26 cellular contexts compared by ENCODE assay signal in genomic region chr9:111637421-111637950, GRCh38. TPM values are rescaled to one million over a fixed set of nuclear protein-coding genes. Genes with fewer than 3 reads are reported as not detected.
A peak's percentile ranks its signal among the peaks of the same experiment; 100 is the strongest.
DNase-seq lines count a peak whose midpoint lies in the region; ATAC-seq, FAIRE-seq and TF ChIP-seq lines count a peak whose summit lies in the region.
"Had no signal": no experiment of that assay in that cellular context is flagged by ENCODE, and none has a peak within 500 bp of the region (broad histone marks: within the 10 kb centered on the region; RNA-seq: fewer than 3 reads in every experiment).

No MANE protein-coding gene starts in this region.

- TF ChIP-seq EP300 in K562 (IDR thresholded peaks at IDR 0.05; ENCODE audit: low read length), result no peak

- H3F3A ChIP-seq in PC-9 (ENCODE audit: insufficient read depth, low read depth), result peaks cover 26% of the 10 kb centered on the region

- in situ Hi-C loops in K562 (cut with MboI), result no loop called here

- no peak overlapping the region for H3K9ac ChIP-seq in K562 (ENCODE audit: insufficient read depth in 1 of 2, low read depth in 2 of 2, low read length in 2 of 2)
- H3K9ac ChIP-seq: BLaER1 treated with 17β-estradiol and CSF1 and Interleukin-3, amounts not matched to agents 10 nM and 100 nM had no signal

- H4K20me1 ChIP-seq in PC-9 (ENCODE audit: insufficient read depth) (peaks cover 46% of the 10 kb centered on the region), K562 (replicated peaks; ENCODE audit: control insufficient read depth, insufficient read depth, low read length) (peaks cover 12% of the 10 kb centered on the region)

- no peaks in the 10 kb centered on the region for H3K36me3 ChIP-seq in HEK293 (ENCODE audit: control insufficient read depth in 2 of 2, insufficient read depth in 1 of 2, low read length in 2 of 2)
- 0 out of 2 replicates have a peak, but pooled peaks cover 12% of the 10 kb centered on the region for H3K36me3 ChIP-seq in PC-9 (ENCODE audit: low read depth)
- peaks cover 34% of the 10 kb centered on the region; the same call in 2 of the 3 replicates for H3K36me3 ChIP-seq in K562 (ENCODE audit: control insufficient read depth, insufficient read depth, low read length)
- no peaks in the 10 kb centered on the region for H3K36me3 ChIP-seq in heart right ventricle
- H3K36me3 ChIP-seq: BE2C had no signal

- ATAC-seq in K562 (peak; percentile 64), left colon (peak; percentile 60), heart right ventricle (no peak), GM21786 (IDR thresholded peaks at IDR 0.05; ENCODE audit: unreplicated experiment) (no peak)
- ATAC-seq: GM23338, HCT116 had no signal

- H3K9me2 ChIP-seq in PC-9 (ENCODE audit: insufficient read depth), result no peaks in the 10 kb centered on the region

- no peak overlapping the region for H2AFZ ChIP-seq in PC-9
- no peak overlapping the region for H2AFZ ChIP-seq in K562 (ENCODE audit: low read depth, low read length)
- H2AFZ ChIP-seq: GM23338 had no signal

- H3K4me2 ChIP-seq in PC-9, result peak overlapping the region; percentile 37; the same call in 1 of the 2 replicates
- peak overlapping the region; percentile 29 for H3K4me2 ChIP-seq in K562 (ENCODE audit: insufficient read depth, low read length)
- H3K4me2 ChIP-seq: BLaER1 treated with 17β-estradiol and CSF1 and Interleukin-3, amounts not matched to agents 10 nM and 100 nM; GM23338 had no signal

- CTCF ChIA-PET in HEK293 (lab: Yijun Ruan, JAX) (no interaction called here), PC-9 (lab: Charles Lee) (no interaction called here), K562 (lab: Yijun Ruan, JAX; ENCODE audit: low intra/inter-chr PET ratio) (no interaction called here)

- H3K27me3 ChIP-seq in PC-9 (ENCODE audit: insufficient read depth, low read depth) (no peaks in the 10 kb centered on the region), K562 (ENCODE audit: control insufficient read depth in 2 of 2, insufficient read depth in 2 of 2, low read length in 2 of 2) (no peaks in the 10 kb centered on the region), heart right ventricle (no peaks in the 10 kb centered on the region)
- H3K27me3 ChIP-seq: BE2C; BLaER1 treated with 17β-estradiol and CSF1 and Interleukin-3, amounts not matched to agents 10 nM and 100 nM had no signal

- POLR2A ChIA-PET in HEK293 (lab: Yijun Ruan, JAX), result no interaction called here
- POLR2A ChIA-PET in PC-9 (lab: Charles Lee; ENCODE audit: unreplicated experiment), result no interaction called here
- POLR2A ChIA-PET in K562 (lab: Yijun Ruan, JAX), result no interaction called here

- TF ChIP-seq CTCF in HEK293 (tag by site-specific recombination; IDR thresholded peaks at IDR 0.05), result no peak
- TF ChIP-seq CTCF in PC-9 (conservative IDR thresholded peaks at IDR 0.05), result no peak
- no peak for TF ChIP-seq CTCF in K562 (IDR thresholded peaks at IDR 0.05 in 2 of 3, conservative IDR thresholded peaks at IDR 0.05 in 1 of 3; ENCODE audit: insufficient read depth in 2 of 3, low read depth in 1 of 3, low read length in 3 of 3)
- TF ChIP-seq CTCF in heart right ventricle (IDR thresholded peaks at IDR 0.05), result no peak

- FAIRE-seq in K562 (lab: Jason Lieb, UNC), result peak; percentile 67
- FAIRE-seq: A204.1, D721Med, GM12892, GM19239 had no signal

- no peak for TF ChIP-seq RAD21 in K562 (CRISPR knock-in tag; conservative IDR thresholded peaks at IDR 0.05 in 1 of 2, IDR thresholded peaks at IDR 0.05 in 1 of 2)

- H3K79me2 ChIP-seq in PC-9 (ENCODE audit: low read depth), result peaks cover 73% of the 10 kb centered on the region
- H3K79me2 ChIP-seq in K562 (ENCODE audit: control insufficient read depth, insufficient read depth, low read length), result peaks cover 73% of the 10 kb centered on the region

- intact Hi-C loops in PC-9 (cut with micrococcal nuclease; ENCODE audit: unreplicated experiment), result no loop called here
- intact Hi-C loops in K562 (cut with micrococcal nuclease), result loop anchor here (10.0 kb wide), 1 partner anchor 153 kb away; the partner anchor contains the start of gene ECPAS
- intact Hi-C loops in left colon (cut with DNase I, micrococcal nuclease), result no loop called here
- intact Hi-C loops in heart right ventricle (cut with DNase I), result no loop called here

- H3K4me3 ChIP-seq in HEK293 (ENCODE audit: low read depth, low read length) (no peak overlapping the region), PC-9 (no peak overlapping the region), K562 (no peak overlapping the region), heart right ventricle (no peak overlapping the region)
- H3K4me3 ChIP-seq: BLaER1 treated with 17β-estradiol and CSF1 and Interleukin-3, amounts not matched to agents 10 nM and 100 nM; GM23338 had no signal

- H3K9me1 ChIP-seq in K562 (ENCODE audit: control insufficient read depth, insufficient read depth, low read length), result peaks cover 13% of the 10 kb centered on the region

- H3K9me3 ChIP-seq in HEK293 (ENCODE audit: control insufficient read depth, insufficient read depth, low read depth, low read length) (no peaks in the 10 kb centered on the region), PC-9 (ENCODE audit: insufficient read depth, low read depth) (peaks cover 2% of the 10 kb centered on the region; the same call in 1 of the 2 replicates), K562 (replicated peaks; ENCODE audit: control insufficient read depth, insufficient read depth, low read depth, low read length) (no peaks in the 10 kb centered on the region), heart right ventricle (no peaks in the 10 kb centered on the region)
- H3K9me3 ChIP-seq: BE2C had no signal

- H3K27ac ChIP-seq in HEK293 (ENCODE audit: extremely low read depth, low read depth, low read length) (no peak overlapping the region), PC-9 (peak overlapping the region; percentile 35), K562 (ENCODE audit: extremely low read depth, low read depth, low read length) (peak overlapping the region; percentile 37; the same call in 1 of the 3 replicates), heart right ventricle (no peak overlapping the region)
- H3K27ac ChIP-seq: 22Rv1; BLaER1 treated with 17β-estradiol and CSF1 and Interleukin-3, amounts not matched to agents 10 nM and 100 nM had no signal

- peaks cover 2% of the 10 kb centered on the region; the same call in 1 of the 2 replicates for H3K4me1 ChIP-seq in HEK293 (ENCODE audit: control insufficient read depth, insufficient read depth, low read length)
- H3K4me1 ChIP-seq in PC-9 (replicated peaks; ENCODE audit: insufficient read depth), result peaks cover 40% of the 10 kb centered on the region
- peaks cover 0 to 35% of the 10 kb centered on the region in 2 experiments; a peak in 3 of 5 replicates for H3K4me1 ChIP-seq in K562 (replicated peaks in 1 of 2; ENCODE audit: control insufficient read depth in 2 of 2, insufficient read depth in 2 of 2, low read length in 2 of 2)
- H3K4me1 ChIP-seq in heart right ventricle, result peaks cover 0 to 39% (median 26%) of the 10 kb centered on the region in 9 donors
- H3K4me1 ChIP-seq: BE2C had no signal

- no peak for TF ChIP-seq POLR2A in K562 (conservative IDR thresholded peaks at IDR 0.05)

- 29% methylated on average over 6 of the region's 6 CpGs for whole genome bisulfite sequencing in K562 (ENCODE audit: insufficient coverage, low coverage, missing lambda C conversion rate)
- 84 to 90% methylated on average over 6 of the region's 6 CpGs for WGBS in heart right ventricle, 2 donors

- BruUV-seq in PC-9 (replicated peaks; lab: Mats Ljungman, UMichigan) (no TSS peak), K562 (replicated peaks; lab: Mats Ljungman, UMichigan) (no TSS peak)

- DNase-seq in PC-9 (no peak), K562 (ENCODE audit: extremely low read depth in 1 of 4, low spot score in 3 of 4) (no peak), left colon (no peak), AG08395 (ENCODE audit: low spot score) (no peak), heart right ventricle (no peak), NCI-H187 treated with DMSO at 0.1 percent for 48 hours (lab: John Stamatoyannopoulos, UW) (no peak)
- DNase-seq: AML-193; BE2C; CD4-positive, alpha-beta T cell; CD8-positive, alpha-beta memory T cell; DMS 273 treated with DMSO at 0.1 percent for 48 hours; DMS79; EL; GF-D8; H9; HFFc6 had no signal

RNA-seq across cellular contexts. Expression of gene DNAJC25, which starts 6.4 kb away (rescaled TPM):
- total RNA-seq in PC-9 (2021) (7.3 and 7.9 TPM in 2 replicates), K562 (2014; rRNA removed) (6.1 and 6.6 TPM in 2 replicates), K562 (2014; rRNA removed; fragmentation: Illumina TruSeq; extraction: Trizol) (7.1 and 8.1 TPM in 2 replicates), K562 (2015; rRNA removed; fragmentation: Illumina TruSeq; extraction: Trizol) (7.0 and 8.4 TPM in 2 replicates), K562 (2021) (5.6 and 5.7 TPM in 2 replicates), left colon (1 to 10 TPM; 6.9 to 8.7 TPM), heart right ventricle (1 to 10 TPM; 3.8 to 9.3 (median 4.9) TPM)
- total RNA-seq in K562 (2011; cell fraction: chromatin; rRNA removed; ENCODE audit: low replicate concordance), result 5.8 and 23.0 TPM in 2 replicates
- 5.7 and 7.2 TPM in 2 replicates for total RNA-seq in K562 (2011; cell fraction: nucleolus; rRNA removed)
- 9.8 and 15.7 TPM in 2 replicates for total RNA-seq in K562 (2011; cell fraction: nucleoplasm; rRNA removed)
- polyA plus RNA-seq in K562 (2011; rRNA removed) (8.9 and 10.7 TPM in 2 replicates), K562 (2014; fragmentation: Illumina TruSeq; extraction: Trizol) (7.0 and 9.1 TPM in 2 replicates), K562 (2014; fragmentation: Nextera tagmentation; extraction: Ambion mirVana) (1 to 10 TPM; 3.7 to 4.4 TPM), K562 (2014; rRNA removed) (8.4 and 11.2 TPM in 2 replicates), heart right ventricle (1 to 10 TPM; 6.5 to 7.8 TPM)
- polyA plus RNA-seq in K562 (2011; cell fraction: cytosol; rRNA removed), result 3.0 and 3.7 TPM in 2 replicates
- 8.2 and 12.9 TPM in 2 replicates for polyA plus RNA-seq in K562 (2011; cell fraction: nucleus; rRNA removed)
- 6.4 and 7.7 TPM in 2 replicates for polyA plus RNA-seq in K562 (2012)
- polyA minus RNA-seq in K562 (2011; rRNA and poly(A)+ RNA removed), result 3.7 and 4.6 TPM in 2 replicates
- 1.1 and 1.7 TPM in 2 replicates for polyA minus RNA-seq in K562 (2011; cell fraction: cytosol; rRNA and poly(A)+ RNA removed)
- polyA minus RNA-seq in K562 (2011; cell fraction: nucleus; rRNA and poly(A)+ RNA removed), result 3.9 and 6.0 TPM in 2 replicates

RNA-seq across cellular contexts. Expression of gene GNG10, which starts 23.9 kb away (rescaled TPM):
- total RNA-seq in PC-9 (2021) (70.8 and 76.9 TPM in 2 replicates), K562 (2014; rRNA removed) (15.3 and 15.6 TPM in 2 replicates), K562 (2014; rRNA removed; fragmentation: Illumina TruSeq; extraction: Trizol) (28.0 and 28.3 TPM in 2 replicates), K562 (2015; rRNA removed; fragmentation: Illumina TruSeq; extraction: Trizol) (25.0 and 26.3 TPM in 2 replicates), K562 (2021) (13.1 and 16.3 TPM in 2 replicates), left colon (10 to 100 TPM; 17.7 to 25.8 TPM), heart right ventricle (10 to 100 TPM; 24.5 to 34.3 (median 26.6) TPM)
- total RNA-seq in K562 (2011; cell fraction: chromatin; rRNA removed; ENCODE audit: low replicate concordance), result 2.5 and 10.5 TPM in 2 replicates
- 2.8 and 3.4 TPM in 2 replicates for total RNA-seq in K562 (2011; cell fraction: nucleolus; rRNA removed)
- total RNA-seq in K562 (2011; cell fraction: nucleoplasm; rRNA removed), result 5.0 and 13.4 TPM in 2 replicates
- polyA plus RNA-seq in K562 (2011; rRNA removed) (30.3 and 37.8 TPM in 2 replicates), K562 (2014; fragmentation: Illumina TruSeq; extraction: Trizol) (24.2 and 28.4 TPM in 2 replicates), K562 (2014; fragmentation: Nextera tagmentation; extraction: Ambion mirVana) (10 to 100 TPM; 32.6 to 35.3 TPM), K562 (2014; rRNA removed) (32.1 and 34.3 TPM in 2 replicates), heart right ventricle (10 to 100 TPM; 25.3 to 26.3 TPM)
- polyA plus RNA-seq in K562 (2011; cell fraction: cytosol; rRNA removed), result 12.9 and 20.7 TPM in 2 replicates
- polyA plus RNA-seq in K562 (2011; cell fraction: nucleus; rRNA removed), result 4.8 and 7.1 TPM in 2 replicates
- 24.2 and 24.8 TPM in 2 replicates for polyA plus RNA-seq in K562 (2012)
- polyA minus RNA-seq in K562 (2011; rRNA and poly(A)+ RNA removed), result 6.1 and 7.4 TPM in 2 replicates
- 2.8 and 3.1 TPM in 2 replicates for polyA minus RNA-seq in K562 (2011; cell fraction: cytosol; rRNA and poly(A)+ RNA removed)
- polyA minus RNA-seq in K562 (2011; cell fraction: nucleus; rRNA and poly(A)+ RNA removed), result 1.6 and 3.2 TPM in 2 replicates

RNA-seq across cellular contexts. Expression of gene PTGR1, which starts 38.0 kb away (rescaled TPM):
- 611 and 635 TPM in 2 replicates for total RNA-seq in PC-9 (2021)
- total RNA-seq in K562 (2011; cell fraction: chromatin; rRNA removed; ENCODE audit: low replicate concordance), result 0.42 TPM in 1 of 2 replicates, not detected in the other
- not detected in 2 replicates for total RNA-seq in K562 (2011; cell fraction: nucleolus; rRNA removed)
- not detected in 2 replicates for total RNA-seq in K562 (2011; cell fraction: nucleoplasm; rRNA removed)
- not detected in 2 replicates for total RNA-seq in K562 (2014; rRNA removed)
- total RNA-seq in K562 (2014; rRNA removed; fragmentation: Illumina TruSeq; extraction: Trizol), result not detected in 2 replicates
- total RNA-seq in K562 (2015; rRNA removed; fragmentation: Illumina TruSeq; extraction: Trizol), result not detected in 2 replicates
- total RNA-seq in K562 (2021), result 0.22 and 0.36 TPM in 2 replicates
- polyA plus RNA-seq in K562 (2011; rRNA removed), result not detected in 2 replicates
- 0.07 TPM in 1 of 2 replicates, not detected in the other for polyA plus RNA-seq in K562 (2011; cell fraction: cytosol; rRNA removed)
- not detected in 2 replicates for polyA plus RNA-seq in K562 (2011; cell fraction: nucleus; rRNA removed)
- polyA plus RNA-seq in K562 (2012), result 0.08 TPM in 1 of 2 replicates, not detected in the other
- not detected in 2 replicates for polyA plus RNA-seq in K562 (2014; fragmentation: Illumina TruSeq; extraction: Trizol)
- polyA plus RNA-seq in K562 (2014; fragmentation: Nextera tagmentation; extraction: Ambion mirVana), result not detected
- polyA plus RNA-seq in K562 (2014; rRNA removed), result not detected in 2 replicates
- not detected in 2 replicates for polyA minus RNA-seq in K562 (2011; rRNA and poly(A)+ RNA removed)
- not detected in 2 replicates for polyA minus RNA-seq in K562 (2011; cell fraction: cytosol; rRNA and poly(A)+ RNA removed)
- polyA minus RNA-seq in K562 (2011; cell fraction: nucleus; rRNA and poly(A)+ RNA removed), result not detected in 2 replicates
- 10 to 100 TPM; 44.8 to 49.2 TPM for total RNA-seq in left colon
- total RNA-seq in heart right ventricle, result 10 to 100 TPM; 27.4 to 55.8 (median 44.2) TPM
- polyA plus RNA-seq in heart right ventricle, result 10 to 100 TPM; 10.4 to 22.0 TPM
- polyA plus RNA-seq: CD8-positive, alpha-beta memory T cell had no signal

Comparison
In these comparisons a context has a peak if more than half of its experiments do, and no peak if none do; other contexts are left out.
1. H3K27ac ChIP-seq: peak in PC-9 (single experiment) and K562 (single experiment); none in HEK293 (single experiment) and heart right ventricle (0 of 10).
2. ATAC-seq: peak in K562 (single experiment) and left colon (single experiment); none in heart right ventricle (0 of 8) and GM21786 (single experiment).
3. RNA of gene PTGR1, which starts 38.0 kb away (total RNA-seq): 611 to 635 TPM in PC-9, 44.8 to 49.2 TPM in left colon and 27.4 to 55.8 TPM in heart right ventricle; 0.22 to 0.42 TPM in K562; every median in the first group is over 10 times any median in the second.